23 cellular contexts compared by ENCODE assay signal in genomic region chr11:77184136-77184860, GRCh38.
"Had no signal": no experiment of that assay in that cellular context is flagged by ENCODE, and none has a peak within 500 bp of the region (broad histone marks: within the 10 kb centered on the region; RNA-seq: fewer than 3 reads in every experiment).

No MANE protein-coding gene starts in this region.

- H3K36me3 ChIP-seq: brain microvascular endothelial cell, colonic mucosa, esophagus squamous epithelium, gastroesophageal sphincter had no signal

- H3K27me3 Mint-ChIP-seq: activated CD4-positive, alpha-beta memory T cell treated with anti-CD3 and anti-CD28 coated beads, Interleukin-2, amount 10 ng/mL, durations not matched to agents 7 days and 5 days; activated CD4-positive, alpha-beta T cell treated with anti-CD3 and anti-CD28 coated beads for 36 hours; activated CD4-positive, alpha-beta T cell treated with anti-CD3 and anti-CD28 coated beads, Interleukin-2, amount 10 ng/mL, durations not matched to agents 24 days and 14 days; activated naive CD8-positive, alpha-beta T cell; activated T-cell treated with anti-CD3 and anti-CD28 coated beads, Interleukin-2, amount 50 U/mL, for 24 hours had no signal

- H3K4me1 Mint-ChIP-seq: activated CD4-positive, alpha-beta T cell treated with anti-CD3 and anti-CD28 coated beads, Interleukin-2, amount 10 ng/mL, durations not matched to agents 24 days and 14 days; activated naive CD4-positive, alpha-beta T cell treated with anti-CD3 and anti-CD28 coated beads, Interleukin-2, amount 10 ng/mL, durations not matched to agents 7 days and 5 days had no signal

- H3K36me3 Mint-ChIP-seq: activated naive CD4-positive, alpha-beta T cell treated with anti-CD3 and anti-CD28 coated beads, Interleukin-2, amount 10 ng/mL, durations not matched to agents 7 days and 5 days; activated naive CD8-positive, alpha-beta T cell had no signal

- H3K4me3 ChIP-seq: colonic mucosa, esophagus squamous epithelium, gastroesophageal sphincter had no signal

- H3K27me3 ChIP-seq: brain microvascular endothelial cell, colonic mucosa, esophagus squamous epithelium, gastroesophageal sphincter had no signal

- H3K4me1 ChIP-seq: esophagus squamous epithelium, gastroesophageal sphincter had no signal

- DNase-seq: activated CD4-positive, alpha-beta memory T cell treated with anti-CD3 and anti-CD28 coated beads, Interleukin-2, amount 10 ng/mL, durations not matched to agents 7 days and 5 days; activated CD4-positive, alpha-beta T cell treated with anti-CD3 and anti-CD28 coated beads for 36 hours; activated CD4-positive, alpha-beta T cell treated with anti-CD3 and anti-CD28 coated beads, Interleukin-2, amount 10 ng/mL, durations not matched to agents 24 days and 14 days; activated CD4-positive, alpha-beta T cell treated with anti-CD3 and anti-CD28 coated beads, Interleukin-2, amount 50 U/mL, for 4 hours; activated CD4-positive, CD25-positive, alpha-beta regulatory T cell; activated CD4-positive, CD25-positive, alpha-beta regulatory T cell treated with anti-CD3 and anti-CD28 coated beads, Interleukin-2, amount 50 U/mL, for 72 hours; activated CD8-positive, alpha-beta memory T cell treated with anti-CD3 and anti-CD28 coated beads, Interleukin-2, amount 50 U/mL, for 48 hours; activated gamma-delta T cell; activated naive CD4-positive, alpha-beta T cell; activated naive CD4-positive, alpha-beta T cell treated with anti-CD3 and anti-CD28 coated beads, Interleukin-2, amount 10 ng/mL, durations not matched to agents 7 days and 5 days; activated T-cell treated with anti-CD3 and anti-CD28 coated beads for 4 hours; activated T-cell treated with anti-CD3 and anti-CD28 coated beads, Interleukin-2, amount 50 U/mL, for 24 hours; activated T-cell treated with anti-CD3 and anti-CD28 coated beads, Interleukin-2, amount 50 U/mL, for 72 hours; amniotic stem cell; brain microvascular endothelial cell; colonic mucosa; effector CD8-positive, alpha-beta T cell; esophagus squamous epithelium; foreskin melanocyte; T-helper 2 cell had no signal

- H3K27ac ChIP-seq: brain microvascular endothelial cell, colonic mucosa, epithelial cell of prostate, esophagus squamous epithelium, gastroesophageal sphincter had no signal

- ATAC-seq: activated CD4-positive, alpha-beta T cell treated with anti-CD3 and anti-CD28 coated beads for 36 hours; activated T-cell treated with anti-CD3 and anti-CD28 coated beads, Interleukin-2, amount 50 U/mL, for 72 hours; gastroesophageal sphincter had no signal

- H3K27ac Mint-ChIP-seq: activated CD4-positive, alpha-beta memory T cell treated with anti-CD3 and anti-CD28 coated beads, Interleukin-2, amount 10 ng/mL, durations not matched to agents 7 days and 5 days; activated CD4-positive, alpha-beta T cell treated with anti-CD3 and anti-CD28 coated beads for 36 hours; activated CD4-positive, alpha-beta T cell treated with anti-CD3 and anti-CD28 coated beads, Interleukin-2, amount 10 ng/mL, durations not matched to agents 24 days and 14 days; activated naive CD4-positive, alpha-beta T cell treated with anti-CD3 and anti-CD28 coated beads, Interleukin-2, amount 10 ng/mL, durations not matched to agents 7 days and 5 days; activated naive CD8-positive, alpha-beta T cell; activated T-cell treated with anti-CD3 and anti-CD28 coated beads, Interleukin-2, amount 50 U/mL, for 24 hours; activated T-cell treated with anti-CD3 and anti-CD28 coated beads, Interleukin-2, amount 50 U/mL, for 72 hours had no signal

- H3K4me3 Mint-ChIP-seq: activated CD4-positive, alpha-beta memory T cell treated with anti-CD3 and anti-CD28 coated beads, Interleukin-2, amount 10 ng/mL, durations not matched to agents 7 days and 5 days; activated CD4-positive, alpha-beta T cell treated with anti-CD3 and anti-CD28 coated beads for 36 hours; activated CD4-positive, alpha-beta T cell treated with anti-CD3 and anti-CD28 coated beads, Interleukin-2, amount 10 ng/mL, durations not matched to agents 24 days and 14 days; activated naive CD4-positive, alpha-beta T cell treated with anti-CD3 and anti-CD28 coated beads, Interleukin-2, amount 10 ng/mL, durations not matched to agents 7 days and 5 days; activated naive CD8-positive, alpha-beta T cell; activated T-cell treated with anti-CD3 and anti-CD28 coated beads, Interleukin-2, amount 50 U/mL, for 24 hours; activated T-cell treated with anti-CD3 and anti-CD28 coated beads, Interleukin-2, amount 50 U/mL, for 72 hours had no signal

- H3K9me3 Mint-ChIP-seq: activated CD4-positive, alpha-beta memory T cell treated with anti-CD3 and anti-CD28 coated beads, Interleukin-2, amount 10 ng/mL, durations not matched to agents 7 days and 5 days; activated CD4-positive, alpha-beta T cell treated with anti-CD3 and anti-CD28 coated beads, Interleukin-2, amount 10 ng/mL, durations not matched to agents 24 days and 14 days; activated naive CD4-positive, alpha-beta T cell treated with anti-CD3 and anti-CD28 coated beads, Interleukin-2, amount 10 ng/mL, durations not matched to agents 7 days and 5 days; activated T-cell treated with anti-CD3 and anti-CD28 coated beads, Interleukin-2, amount 50 U/mL, for 24 hours; activated T-cell treated with anti-CD3 and anti-CD28 coated beads, Interleukin-2, amount 50 U/mL, for 72 hours had no signal

- H3K9me3 ChIP-seq: colonic mucosa, esophagus squamous epithelium, gastroesophageal sphincter had no signal
